ENCODE assay signal across 8 cellular contexts in the genomic region with DNA sequence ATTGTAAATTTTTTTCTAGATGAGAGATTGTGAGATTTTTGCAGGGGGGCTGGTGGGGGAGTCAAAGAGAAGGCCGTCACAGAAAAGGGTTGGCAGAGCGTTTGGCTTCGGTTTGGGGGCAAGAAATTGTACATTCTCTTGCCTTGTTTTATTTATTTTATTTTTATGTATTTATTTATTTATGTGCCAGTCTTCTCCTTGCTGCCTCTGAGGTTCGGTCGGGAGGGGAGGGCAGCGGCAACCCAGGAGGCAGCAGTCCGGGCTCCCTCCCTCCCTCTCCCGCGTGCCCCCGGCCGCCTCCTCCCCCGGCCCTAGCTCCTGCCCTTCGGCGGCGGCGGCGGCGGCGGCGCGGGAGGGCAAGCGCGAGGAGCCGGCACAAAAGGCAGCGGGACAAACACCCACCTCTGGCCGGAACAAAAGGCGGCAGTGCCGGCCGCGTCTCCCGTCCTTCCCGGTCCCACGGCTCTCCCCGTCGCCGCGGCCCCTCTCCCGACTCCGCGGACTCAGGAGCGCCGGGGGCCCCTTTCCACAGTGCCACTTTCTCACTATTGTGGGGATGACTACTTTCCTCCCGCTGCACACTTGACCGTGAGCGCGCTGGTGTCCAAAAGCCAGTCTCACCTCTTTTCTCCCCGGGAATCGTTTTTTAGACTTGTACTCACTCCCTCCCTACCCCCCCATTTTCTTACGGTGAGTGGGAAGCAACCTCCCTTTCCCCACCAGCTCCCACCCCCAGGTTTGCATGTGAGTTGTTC. TPM values are rescaled to one million over a fixed set of nuclear protein-coding genes. Genes with fewer than 3 reads are reported as not detected.
DNase-seq lines count a peak whose midpoint lies in the region; ATAC-seq and TF ChIP-seq lines count a peak whose summit lies in the region.

No MANE protein-coding gene starts in this region.

- H3K27me3 Mint-ChIP-seq in nephron progenitor cell (ENCODE audit: low read depth, poor library complexity), result peaks cover 54% of the 10 kb centered on the region

- H3K36me3 Mint-ChIP-seq in nephron progenitor cell (ENCODE audit: low read depth), result no peaks in the 10 kb centered on the region

- WGBS in ectodermal cell, 2 experiments, result 0 to 1% methylated on average over 47 to 49 of the region's 49 CpGs

- ATAC-seq in HG03571 (IDR thresholded peaks at IDR 0.05; ENCODE audit: unreplicated experiment), result no peak
- no peak for ATAC-seq in GM18511 (IDR thresholded peaks at IDR 0.05; ENCODE audit: unreplicated experiment)
- ATAC-seq in GM21723 (IDR thresholded peaks at IDR 0.05; ENCODE audit: unreplicated experiment), result no peak

- H3K4me1 Mint-ChIP-seq in nephron progenitor cell, result peaks cover 43% of the 10 kb centered on the region

- H3K27ac ChIP-seq in ectodermal cell (ENCODE audit: insufficient read depth, low read depth, low read length, poor library complexity, severe bottlenecking), result no peak overlapping the region

- no peaks in the 10 kb centered on the region for H3K9me3 Mint-ChIP-seq in nephron progenitor cell

- H3K9me3 ChIP-seq in ectodermal cell (ENCODE audit: control insufficient read depth, low read length), result no peaks in the 10 kb centered on the region

- peaks cover 77% of the 10 kb centered on the region for H3K27me3 ChIP-seq in ectodermal cell (ENCODE audit: control insufficient read depth, insufficient read depth, low read length, poor library complexity, severe bottlenecking)

- H3K4me1 ChIP-seq in ectodermal cell (ENCODE audit: control insufficient read depth, insufficient read depth, low read length), result peaks cover 34% of the 10 kb centered on the region

- H3K4me3 Mint-ChIP-seq in nephron progenitor cell, result peak overlapping the region; percentile 91

- DNase-seq in NCI-H1105 treated with DMSO at 0.1 percent for 48 hours (lab: John Stamatoyannopoulos, UW) (peak; percentile 23), NCI-H1105 (lab: John Stamatoyannopoulos, UW) (no peak), NCI-H774 (lab: John Stamatoyannopoulos, UW) (peak; percentile 33), nephron progenitor cell (peak; percentile 63)

- H3K4me3 ChIP-seq in ectodermal cell (ENCODE audit: insufficient read depth, low read depth, low read length), result peak overlapping the region; percentile 71

- no peak for TF ChIP-seq CTCF in nephron progenitor cell (IDR thresholded peaks at IDR 0.05)

- no peak overlapping the region for H3K27ac Mint-ChIP-seq in nephron progenitor cell

- no peaks in the 10 kb centered on the region for H3K36me3 ChIP-seq in ectodermal cell (ENCODE audit: control insufficient read depth, insufficient read depth, low read length)

RNA-seq across cellular contexts. Expression of a gene that starts 1.2 kb away (rescaled TPM):
- 1.8 TPM for polyA plus RNA-seq in ectodermal cell (2013, experiment 1 of 4)
- polyA plus RNA-seq in ectodermal cell (2013, experiment 2 of 4), result 0.82 TPM
- polyA plus RNA-seq in ectodermal cell (2013, experiment 3 of 4), result 1.9 TPM
- 1.9 TPM for polyA plus RNA-seq in ectodermal cell (2013, experiment 4 of 4)
